Comparison of ENCODE assay signal across 8 cellular contexts in genomic region chr16:3022697-3023414, GRCh38.
DNase-seq lines count a peak whose midpoint lies in the region; ATAC-seq lines count a peak whose summit lies in the region.

No MANE protein-coding gene starts in this region.

- no peak for ATAC-seq in GM18511 (IDR thresholded peaks at IDR 0.05; ENCODE audit: unreplicated experiment)

- DNase-seq in stimulated activated CD4-positive, alpha-beta T cell treated with anti-CD3 and anti-CD28 coated beads, Interleukin-15, amount 100 ng/mL, for 24 hours, result peak; percentile 23
- DNase-seq in stimulated activated CD4-positive, alpha-beta T cell treated with anti-CD3 and anti-CD28 coated beads, Interleukin-2, amount 100 ng/mL, for 48 hours, result no peak
- peak; percentile 49 to 64 for DNase-seq in activated T-cell treated with anti-CD3 and anti-CD28 coated beads, Interleukin-2, amount 50 U/mL, for 48 hours
- DNase-seq in hepatic stellate cell (ENCODE audit: low spot score), result peak; percentile 54
- DNase-seq in stimulated activated CD8-positive, alpha-beta memory T cell treated with anti-CD3 and anti-CD28 coated beads, Interleukin-4, amount 100 ng/mL, for 48 hours, result peak; percentile 60
- no peak for DNase-seq in NCI-H82 treated with DMSO at 0.1 percent for 48 hours (lab: John Stamatoyannopoulos, UW; ENCODE audit: unreplicated experiment)
- DNase-seq in NCI-H2081 treated with DMSO at 0.1 percent for 48 hours (lab: John Stamatoyannopoulos, UW), result no peak

Comparison
In these comparisons a context has a peak if more than half of its experiments do, and no peak if none do; other contexts are left out.
1. DNase-seq: peak in stimulated activated CD4-positive, alpha-beta T cell treated with anti-CD3 and anti-CD28 coated beads, Interleukin-15, amount 100 ng/mL, for 24 hours (single experiment), activated T-cell treated with anti-CD3 and anti-CD28 coated beads, Interleukin-2, amount 50 U/mL, for 48 hours (2 of 2), hepatic stellate cell (single experiment) and stimulated activated CD8-positive, alpha-beta memory T cell treated with anti-CD3 and anti-CD28 coated beads, Interleukin-4, amount 100 ng/mL, for 48 hours (single experiment); none in stimulated activated CD4-positive, alpha-beta T cell treated with anti-CD3 and anti-CD28 coated beads, Interleukin-2, amount 100 ng/mL, for 48 hours (0 of 2), NCI-H82 treated with DMSO at 0.1 percent for 48 hours (single experiment) and NCI-H2081 treated with DMSO at 0.1 percent for 48 hours (single experiment).